21 cellular contexts compared by ENCODE assay signal in the genomic region with DNA sequence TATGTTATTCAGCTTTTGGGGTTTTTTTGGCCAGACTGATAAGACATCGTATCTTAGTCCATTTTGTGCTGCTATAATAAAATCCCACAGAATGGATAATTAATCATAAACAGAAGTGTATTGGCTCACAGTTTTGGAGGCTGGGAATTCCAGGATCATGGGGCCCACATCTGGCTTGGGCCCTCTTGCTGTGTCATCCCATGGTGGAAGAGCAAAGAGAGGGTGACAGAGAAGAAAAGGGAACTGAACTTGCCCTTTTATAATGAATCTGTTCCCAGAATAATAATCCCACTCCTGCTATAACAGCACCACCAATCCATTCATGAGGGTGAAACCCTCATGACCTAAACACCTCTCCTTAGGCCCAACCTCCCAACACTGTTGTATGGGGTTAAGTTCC. TPM values are rescaled to one million over a fixed set of nuclear protein-coding genes. Genes with fewer than 3 reads are reported as not detected.
DNase-seq lines count a peak whose midpoint lies in the region; ATAC-seq and TF ChIP-seq lines count a peak whose summit lies in the region.
"Had no signal": no experiment of that assay in that cellular context is flagged by ENCODE, and none has a peak within 500 bp of the region (broad histone marks: within the 10 kb centered on the region; RNA-seq: fewer than 3 reads in every experiment).

No MANE protein-coding gene starts in this region.

- H3K27ac ChIP-seq in left ventricle myocardium inferior (replicated peaks) (peak overlapping the region; percentile 84), right cardiac atrium (ENCODE audit: low read length) (no peak overlapping the region), SK-N-MC (peak overlapping the region; percentile 42; the same call in 1 of the 2 replicates), testis (no peak overlapping the region)
- H3K27ac ChIP-seq: A549, HL-60, KMS-11 had no signal

- H3K4me3 ChIP-seq in left ventricle myocardium inferior (no peak overlapping the region), right cardiac atrium (ENCODE audit: low read length) (no peak overlapping the region), SK-N-MC (no peak overlapping the region), fibroblast of mammary gland (ENCODE audit: control insufficient read depth, low read depth, low read length) (no peak overlapping the region), testis (no peak overlapping the region)
- H3K4me3 ChIP-seq: A549, MG63 had no signal

- no peak for TF ChIP-seq POLR2A in testis (IDR thresholded peaks at IDR 0.05)

- no peaks in the 10 kb centered on the region for H3K9me3 ChIP-seq in left ventricle myocardium inferior (replicated peaks)
- no peaks in the 10 kb centered on the region for H3K9me3 ChIP-seq in right cardiac atrium (ENCODE audit: control insufficient read depth, low read length)
- H3K9me3 ChIP-seq in SK-N-MC (ENCODE audit: low read depth, low read length) = no peaks in the 10 kb centered on the region
- no peaks in the 10 kb centered on the region for H3K9me3 ChIP-seq in testis
- H3K9me3 ChIP-seq: A549, BE2C, MG63 had no signal

- 57% methylated on average over 1 of the region's 1 CpG for WGBS in right cardiac atrium
- WGBS in testis, 2 donors = 67 to 80% methylated on average over 1 of the region's 1 CpG

- DNase-seq in left ventricle myocardium inferior (no peak), right cardiac atrium (no peak), SK-N-MC (ENCODE audit: low read depth, low spot score) (no peak), fibroblast of mammary gland (ENCODE audit: low read depth) (peak; percentile 41), HPDE6-E6E7 (ENCODE audit: extremely low spot score) (no peak), testis (no peak), COLO829 (ENCODE audit: low spot score) (no peak)
- DNase-seq: BE2C, DMS 273 treated with DMSO at 0.1 percent for 48 hours, EL, HCEC 1CT, MG63, NCI-H1105 treated with DMSO at 0.1 percent for 48 hours, NCI-H187, NCI-H2171 treated with DMSO at 0.1 percent for 48 hours, NCI-H510A, SIG-M5 had no signal

- no peak for ATAC-seq in right cardiac atrium
- ATAC-seq in GM19023 (IDR thresholded peaks at IDR 0.05; ENCODE audit: unreplicated experiment) = no peak
- ATAC-seq: A549 had no signal

- intact Hi-C loops in left ventricle myocardium inferior (cut with micrococcal nuclease) (no loop called here), right cardiac atrium (cut with DNase I) (no loop called here), testis (cut with DNase I; ENCODE audit: low total_unique reads) (no loop called here)

- H3K4me1 ChIP-seq in left ventricle myocardium inferior (peaks cover 69% of the 10 kb centered on the region), right cardiac atrium (ENCODE audit: control insufficient read depth, insufficient read depth, low read length) (peaks cover 30% of the 10 kb centered on the region), testis (peaks cover 26% of the 10 kb centered on the region)
- H3K4me1 ChIP-seq: A549 had no signal

- no peak overlapping the region for H3K9ac ChIP-seq in SK-N-MC (ENCODE audit: insufficient read length)
- H3K9ac ChIP-seq: KMS-11 had no signal

- no peaks in the 10 kb centered on the region for H3K36me3 ChIP-seq in left ventricle myocardium inferior
- no peaks in the 10 kb centered on the region for H3K36me3 ChIP-seq in SK-N-MC (ENCODE audit: insufficient read depth, low read length)
- H3K36me3 ChIP-seq in testis (ENCODE audit: low read depth, missing control alignments) = no peaks in the 10 kb centered on the region
- H3K36me3 ChIP-seq: BE2C, MG63 had no signal

- no peaks in the 10 kb centered on the region for H3K27me3 ChIP-seq in left ventricle myocardium inferior (ENCODE audit: low read depth)
- H3K27me3 ChIP-seq in right cardiac atrium (ENCODE audit: control insufficient read depth, insufficient read depth) = no peaks in the 10 kb centered on the region
- no peaks in the 10 kb centered on the region for H3K27me3 ChIP-seq in testis
- H3K27me3 ChIP-seq: BE2C, MG63 had no signal

- TF ChIP-seq CTCF in left ventricle myocardium inferior (IDR thresholded peaks at IDR 0.05; ENCODE audit: borderline replicate concordance) (no peak), fibroblast of mammary gland (conservative IDR thresholded peaks at IDR 0.05; ENCODE audit: control insufficient read depth, insufficient read depth, low read depth, low read length) (no peak), testis (IDR thresholded peaks at IDR 0.05) (no peak)

RNA-seq across cellular contexts. Expression of a gene that starts 17.5 kb away (rescaled TPM):
- total RNA-seq in left ventricle myocardium inferior = 3.5 TPM
- total RNA-seq in right cardiac atrium = 10 to 100 TPM in 1 of 4 donors, 1 to 10 TPM in 3; 3.2 to 12.6 (median 5.1) TPM
- 3.5 TPM for polyA plus RNA-seq in right cardiac atrium
- 10 to 100 TPM in 1 of 2 donors, 1 to 10 TPM in 1; 10.0 to 10.2 TPM for total RNA-seq in testis
- 5.2 TPM for polyA plus RNA-seq in testis (ENCODE audit: insufficient read depth, low read depth, low replicate concordance)
- polyA plus RNA-seq: A549 had no signal

RNA-seq across cellular contexts. Expression of a gene that starts 19.5 kb away (rescaled TPM):
- total RNA-seq in left ventricle myocardium inferior (39.2 TPM), right cardiac atrium (100 to 1,000 TPM in 1 of 4 donors, 10 to 100 TPM in 3; 46.2 to 145 (median 57.8) TPM), testis (100 to 1,000 TPM; 120 to 288 TPM)
- polyA plus RNA-seq in right cardiac atrium (68.1 TPM), testis (ENCODE audit: insufficient read depth, low read depth, low replicate concordance) (88.9 TPM)

RNA-seq across cellular contexts. Expression of a gene that starts 48.6 kb away (rescaled TPM):
- total RNA-seq in left ventricle myocardium inferior (40.1 TPM), right cardiac atrium (10 to 100 TPM; 40.4 to 53.5 (median 50.6) TPM), testis (10 to 100 TPM; 73.7 to 86.8 TPM)
- polyA plus RNA-seq in right cardiac atrium (26.3 TPM), testis (ENCODE audit: insufficient read depth, low read depth, low replicate concordance) (32.5 TPM)

Comparison
In these comparisons a context has a peak if more than half of its experiments do, and no peak if none do; other contexts are left out.
1. H3K27ac ChIP-seq: peak in left ventricle myocardium inferior (single experiment) and SK-N-MC (single experiment); none in right cardiac atrium (single experiment) and testis (0 of 2).